Comparison of ENCODE assay signal across 25 cellular contexts in the genomic region with DNA sequence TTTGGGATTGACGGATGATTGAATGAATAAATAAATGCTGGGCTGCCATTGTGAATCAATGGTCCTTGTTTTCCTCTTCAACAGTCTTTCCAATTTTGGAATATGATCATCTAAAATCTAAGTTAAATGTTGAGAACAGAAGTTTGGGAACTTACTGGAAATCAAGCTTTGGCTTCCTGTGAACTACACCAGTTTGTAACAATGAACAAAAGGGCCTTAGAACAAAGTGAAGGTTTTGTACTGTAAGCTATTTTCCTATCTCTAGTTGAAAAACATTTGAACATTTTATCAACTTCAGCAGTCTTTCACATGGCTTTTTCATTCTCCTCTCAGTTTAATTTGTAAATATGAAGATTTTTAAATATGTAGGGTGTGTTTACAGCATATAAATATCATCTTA.
A peak's percentile ranks its signal among the peaks of the same experiment; 100 is the strongest.
DNase-seq lines count a peak whose midpoint lies in the region; ATAC-seq and TF ChIP-seq lines count a peak whose summit lies in the region.
"Had no signal": no experiment of that assay in that cellular context is flagged by ENCODE, and none has a peak within 500 bp of the region (broad histone marks: within the 10 kb centered on the region; RNA-seq: fewer than 3 reads in every experiment).

No MANE protein-coding gene starts in this region.

- intact Hi-C loops in left colon (cut with DNase I, micrococcal nuclease) = no loop called here

- H3K9me3 Mint-ChIP-seq in activated naive CD8-positive, alpha-beta T cell treated with anti-CD3 and anti-CD28 coated beads, Interleukin-2, amount 50 U/mL, for 24 hours = no peaks in the 10 kb centered on the region
- H3K9me3 Mint-ChIP-seq in activated naive CD8-positive, alpha-beta T cell treated with anti-CD3 and anti-CD28 coated beads for 36 hours = no peaks in the 10 kb centered on the region
- H3K9me3 Mint-ChIP-seq: CD8-positive, alpha-beta memory T cell; GM23338 had no signal

- TF ChIP-seq POLR2A in erythroblast (IDR thresholded peaks at IDR 0.05; ENCODE audit: low read length) = no peak

- no peak for DNase-seq in activated naive CD8-positive, alpha-beta T cell treated with anti-CD3 and anti-CD28 coated beads, Interleukin-2, amount 50 U/mL, for 24 hours
- no peak for DNase-seq in activated naive CD8-positive, alpha-beta T cell treated with anti-CD3 and anti-CD28 coated beads for 36 hours
- DNase-seq in pons (ENCODE audit: low spot score) (peak; percentile 73), erythroblast (lab: John Stamatoyannopoulos, UW) (no peak), left colon (no peak), brain microvascular endothelial cell (no peak)
- DNase-seq: ACHN; Calu3; CD8-positive, alpha-beta memory T cell; DMS153; MV-4-11; NCI-H1105 treated with DMSO at 0.1 percent for 48 hours; NCI-H1694; NCI-H2081; NCI-H2171 treated with DMSO at 0.1 percent for 48 hours; NCI-H524 treated with DMSO at 0.1 percent for 48 hours; NCI-H82 had no signal

- no peak for ATAC-seq in activated naive CD8-positive, alpha-beta T cell treated with anti-CD3 and anti-CD28 coated beads, Interleukin-2, amount 50 U/mL, for 24 hours
- ATAC-seq in GM21786 (IDR thresholded peaks at IDR 0.05; ENCODE audit: unreplicated experiment) = no peak
- ATAC-seq in left colon = no peak
- ATAC-seq: GM23338 had no signal

- H3K27ac ChIP-seq in cingulate gyrus (ENCODE audit: low read depth, low read length) (peak overlapping the region; percentile 84), brain microvascular endothelial cell (no peak overlapping the region)
- H3K27ac ChIP-seq: 22Rv1; BLaER1 treated with 17β-estradiol and CSF1 and Interleukin-3, amounts not matched to agents 10 nM and 100 nM; KMS-11; Peyer's patch had no signal

- H3K4me3 ChIP-seq in brain microvascular endothelial cell (ENCODE audit: low read depth, low read length) = no peak overlapping the region
- H3K4me3 ChIP-seq: BLaER1 treated with 17β-estradiol and CSF1 and Interleukin-3, amounts not matched to agents 10 nM and 100 nM; GM23338; HAP-1; Peyer's patch had no signal

- in situ Hi-C loops in brain microvascular endothelial cell (cut with HindIII; ENCODE audit: low pct_ligation_motif_present, low sequenced_read_pairs) = no loop called here

- H3K27me3 Mint-ChIP-seq in activated naive CD8-positive, alpha-beta T cell treated with anti-CD3 and anti-CD28 coated beads, Interleukin-2, amount 50 U/mL, for 24 hours = no peaks in the 10 kb centered on the region
- H3K27me3 Mint-ChIP-seq in activated naive CD8-positive, alpha-beta T cell treated with anti-CD3 and anti-CD28 coated beads for 36 hours = no peaks in the 10 kb centered on the region

- H3K27ac Mint-ChIP-seq in activated naive CD8-positive, alpha-beta T cell treated with anti-CD3 and anti-CD28 coated beads, Interleukin-2, amount 50 U/mL, for 24 hours = peak overlapping the region; percentile 51
- no peak overlapping the region for H3K27ac Mint-ChIP-seq in activated naive CD8-positive, alpha-beta T cell treated with anti-CD3 and anti-CD28 coated beads for 36 hours
- H3K27ac Mint-ChIP-seq: GM23338 had no signal

- H3K36me3 ChIP-seq in brain microvascular endothelial cell (replicated peaks) = peaks cover 12% of the 10 kb centered on the region

- no peak overlapping the region for H3K4me3 Mint-ChIP-seq in activated naive CD8-positive, alpha-beta T cell treated with anti-CD3 and anti-CD28 coated beads, Interleukin-2, amount 50 U/mL, for 24 hours
- H3K4me3 Mint-ChIP-seq in activated naive CD8-positive, alpha-beta T cell treated with anti-CD3 and anti-CD28 coated beads for 36 hours = no peak overlapping the region
- H3K4me3 Mint-ChIP-seq: GM23338 had no signal

- no peaks in the 10 kb centered on the region for H3K27me3 ChIP-seq in brain microvascular endothelial cell (replicated peaks)
- H3K27me3 ChIP-seq: BLaER1 treated with 17β-estradiol and CSF1 and Interleukin-3, amounts not matched to agents 10 nM and 100 nM; Peyer's patch had no signal

- H3K4me1 Mint-ChIP-seq in activated naive CD8-positive, alpha-beta T cell treated with anti-CD3 and anti-CD28 coated beads, Interleukin-2, amount 50 U/mL, for 24 hours = peaks cover 2% of the 10 kb centered on the region
- H3K4me1 Mint-ChIP-seq in activated naive CD8-positive, alpha-beta T cell treated with anti-CD3 and anti-CD28 coated beads for 36 hours = no peaks in the 10 kb centered on the region
- H3K4me1 Mint-ChIP-seq: GM23338 had no signal

- peaks cover 5% of the 10 kb centered on the region for H3K36me3 Mint-ChIP-seq in activated naive CD8-positive, alpha-beta T cell treated with anti-CD3 and anti-CD28 coated beads, Interleukin-2, amount 50 U/mL, for 24 hours (ENCODE audit: low read depth)
- H3K36me3 Mint-ChIP-seq in activated naive CD8-positive, alpha-beta T cell treated with anti-CD3 and anti-CD28 coated beads for 36 hours = peaks cover 1% of the 10 kb centered on the region

- TF ChIP-seq CTCF in brain microvascular endothelial cell (IDR thresholded peaks at IDR 0.05; ENCODE audit: low read depth, low read length, missing control alignments) = no peak
